ENCODE assay signal across 12 cellular contexts in the genomic region with DNA sequence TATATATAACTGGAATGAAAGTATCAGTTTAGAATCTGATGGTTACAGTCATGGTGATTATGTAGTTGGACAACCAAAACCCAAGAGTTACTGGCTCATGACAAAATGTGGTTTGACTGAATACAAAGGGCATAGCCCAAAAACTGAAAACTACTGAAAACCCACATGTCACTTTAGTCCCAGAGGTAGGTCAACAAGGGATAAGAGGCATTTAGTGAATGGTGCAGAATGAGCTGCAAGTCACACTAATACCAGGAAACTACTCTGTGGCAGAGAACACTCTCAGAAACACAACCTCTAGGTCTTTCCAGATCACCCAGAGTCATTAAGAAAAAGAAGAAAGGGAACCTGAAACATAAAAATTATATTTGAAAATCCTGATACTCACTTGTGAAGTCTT.
DNase-seq lines count a peak whose midpoint lies in the region; ATAC-seq, FAIRE-seq and TF ChIP-seq lines count a peak whose summit lies in the region.
"Had no signal": no experiment of that assay in that cellular context is flagged by ENCODE, and none has a peak within 500 bp of the region (broad histone marks: within the 10 kb centered on the region; RNA-seq: fewer than 3 reads in every experiment).

No MANE protein-coding gene starts in this region.

- DNase-seq in GM12891 (ENCODE audit: insufficient read length, low spot score): peak; percentile 17
- DNase-seq in NCI-H146 (lab: John Stamatoyannopoulos, UW): no peak
- DNase-seq in DMS 273 (lab: John Stamatoyannopoulos, UW; ENCODE audit: unreplicated experiment): no peak
- DNase-seq in pancreas: no peak
- DNase-seq in NCI-H2196 (lab: John Stamatoyannopoulos, UW; ENCODE audit: unreplicated experiment): no peak
- DNase-seq: mammary epithelial cell, NCI-H226, SK-N-SH had no signal

- H3K27me3 ChIP-seq in pancreas: no peaks in the 10 kb centered on the region
- H3K27me3 ChIP-seq: BLaER1 treated with 17β-estradiol and CSF1 and Interleukin-3, amounts not matched to agents 10 nM and 100 nM had no signal

- intact Hi-C loops in pancreas (cut with DNase I): no loop called here

- no peak overlapping the region for H3K4me3 ChIP-seq in pancreas
- H3K4me3 ChIP-seq: BLaER1 treated with 17β-estradiol and CSF1 and Interleukin-3, amounts not matched to agents 10 nM and 100 nM had no signal

- FAIRE-seq in GM12891 (lab: Jason Lieb, UNC) (peak; percentile 55), pancreas (lab: Jason Lieb, UNC) (no peak)

- no peaks in the 10 kb centered on the region for H3K9me3 ChIP-seq in pancreas
- H3K9me3 ChIP-seq: SK-N-SH had no signal

- peak; percentile 68 for ATAC-seq in GM19324 (IDR thresholded peaks at IDR 0.05; ENCODE audit: low FRiP score, unreplicated experiment)
- peak; percentile 87 for ATAC-seq in HG02763 (IDR thresholded peaks at IDR 0.05; ENCODE audit: unreplicated experiment)
- ATAC-seq in HG03520 (IDR thresholded peaks at IDR 0.05; ENCODE audit: unreplicated experiment): peak; percentile 87
- ATAC-seq in pancreas: no peak

- H3K36me3 ChIP-seq in pancreas: no peaks in the 10 kb centered on the region

- no peak for TF ChIP-seq POLR2A in GM12891 (IDR thresholded peaks at IDR 0.05; ENCODE audit: low read depth, low read length)

- no peak overlapping the region for H3K27ac ChIP-seq in pancreas
- H3K27ac ChIP-seq: BLaER1 treated with 17β-estradiol and CSF1 and Interleukin-3, amounts not matched to agents 10 nM and 100 nM had no signal

- TF ChIP-seq CTCF in pancreas (IDR thresholded peaks at IDR 0.05): no peak

- H3K4me1 ChIP-seq in pancreas: peaks cover 4 to 6% (median 4%) of the 10 kb centered on the region in 3 donors

TF ChIP-seq in GM12891, 5 proteins besides CTCF, POLR2A, EP300 and RAD21:
- TF ChIP-seq POU2F2 (IDR thresholded peaks at IDR 0.05; ENCODE audit: low read depth, low read length) (0 out of 2 replicates have a peak, but pooled peaks have one; percentile 33), SPI1 (IDR thresholded peaks at IDR 0.05; ENCODE audit: low read depth, low read length) (no peak)

Comparison
In these comparisons a context has a peak if more than half of its experiments do, and no peak if none do; other contexts are left out.
1. ATAC-seq: peak in GM19324 (single experiment), HG02763 (single experiment) and HG03520 (single experiment); none in pancreas (0 of 4).